11 cellular contexts compared by ENCODE assay signal in genomic region chr1:10494418-10494753, GRCh38. TPM values are rescaled to one million over a fixed set of nuclear protein-coding genes. Genes with fewer than 3 reads are reported as not detected.
DNase-seq lines count a peak whose midpoint lies in the region; ATAC-seq and TF ChIP-seq lines count a peak whose summit lies in the region.
"Had no signal": no experiment of that assay in that cellular context is flagged by ENCODE, and none has a peak within 500 bp of the region (broad histone marks: within the 10 kb centered on the region; RNA-seq: fewer than 3 reads in every experiment).

No MANE protein-coding gene starts in this region.

- H3K9me3 Mint-ChIP-seq in activated naive CD4-positive, alpha-beta T cell treated with anti-CD3 and anti-CD28 coated beads, Interleukin-2, amount 10 ng/mL, durations not matched to agents 7 days and 5 days: no peaks in the 10 kb centered on the region
- no peaks in the 10 kb centered on the region for H3K9me3 Mint-ChIP-seq in stimulated activated naive CD8-positive, alpha-beta T cell treated with anti-CD3 and anti-CD28 coated beads, Interleukin-15, amount 100 ng/mL, for 72 hours

- dilution Hi-C loops in mammary epithelial cell (cut with HindIII; ENCODE audit: low sequenced_read_pairs): loop anchor here (5.0 kb wide), 2 partner anchors 38 to 67 kb away; no protein-coding TSS in a partner anchor

- DNase-seq in activated naive CD4-positive, alpha-beta T cell treated with anti-CD3 and anti-CD28 coated beads, Interleukin-2, amount 10 ng/mL, durations not matched to agents 7 days and 5 days: no peak
- no peak for DNase-seq in activated naive CD4-positive, alpha-beta T cell (lab: John Stamatoyannopoulos, UW)
- DNase-seq in Karpas-422: peak; percentile 47
- no peak for DNase-seq in mammary epithelial cell
- no peak for DNase-seq in stimulated activated naive CD8-positive, alpha-beta T cell treated with anti-CD3 and anti-CD28 coated beads, Interleukin-15, amount 100 ng/mL, for 72 hours
- no peak for DNase-seq in NAMALWA (ENCODE audit: low spot score)
- no peak for DNase-seq in HCEC 1CT
- no peak for DNase-seq in ureter (ENCODE audit: low spot score)

- H3K4me2 ChIP-seq in Karpas-422 (ENCODE audit: low read depth, low read length, poor library complexity, severe bottlenecking) (peak overlapping the region; percentile 58), mammary epithelial cell (ENCODE audit: insufficient read depth, low read depth, low read length) (no peak overlapping the region)

- BruUV-seq in mammary epithelial cell (replicated peaks; lab: Mats Ljungman, UMichigan): no TSS peak

- ATAC-seq in stimulated activated naive CD8-positive, alpha-beta T cell treated with anti-CD3 and anti-CD28 coated beads, Interleukin-15, amount 100 ng/mL, for 72 hours: no peak

- H3K27ac Mint-ChIP-seq in activated naive CD4-positive, alpha-beta T cell treated with anti-CD3 and anti-CD28 coated beads, Interleukin-2, amount 10 ng/mL, durations not matched to agents 7 days and 5 days: no peak overlapping the region
- peak overlapping the region in 1 of 2 donors; percentile 93 for H3K27ac Mint-ChIP-seq in stimulated activated naive CD8-positive, alpha-beta T cell treated with anti-CD3 and anti-CD28 coated beads, Interleukin-15, amount 100 ng/mL, for 72 hours

- H3K79me2 ChIP-seq in Karpas-422 (ENCODE audit: low read length) (peaks cover 90% of the 10 kb centered on the region), mammary epithelial cell (ENCODE audit: insufficient read depth, low read length) (peaks cover 90% of the 10 kb centered on the region)

- no peak for TF ChIP-seq CTCF in mammary epithelial cell (conservative IDR thresholded peaks at IDR 0.05 in 1 of 2, IDR thresholded peaks at IDR 0.05 in 1 of 2; ENCODE audit: extremely low read depth in 1 of 2, insufficient read depth in 1 of 2, low read depth in 1 of 2, low read length in 2 of 2)

- H3K36me3 ChIP-seq in Karpas-422 (ENCODE audit: insufficient read depth, low read length) (no peaks in the 10 kb centered on the region), mammary epithelial cell (ENCODE audit: insufficient read depth, low read length) (no peaks in the 10 kb centered on the region)

- H3K4me1 ChIP-seq in Karpas-422 (ENCODE audit: low read length): peaks cover 18% of the 10 kb centered on the region
- H3K4me1 ChIP-seq in mammary epithelial cell (ENCODE audit: insufficient read depth, low read length): peaks cover 27% of the 10 kb centered on the region

- in situ Hi-C loops in mammary epithelial cell (cut with MboI; ENCODE audit: low sequenced_read_pairs in 2 of 2): loop anchor here (10.0 kb wide), 2 partner anchors 60 to 120 kb away; partner anchors contain the start of gene CENPS (in 1 of the 2)

- H2AFZ ChIP-seq in Karpas-422 (ENCODE audit: low read length): no peak overlapping the region
- H2AFZ ChIP-seq in mammary epithelial cell (ENCODE audit: low read depth, low read length): peak overlapping the region; percentile 20

- CTCF ChIA-PET in activated naive CD4-positive, alpha-beta T cell treated with anti-CD3 and anti-CD28 coated beads, Interleukin-2, amount 10 ng/mL, durations not matched to agents 7 days and 5 days (lab: Charles Lee): interaction anchor here (0.8 to 8.2 kb wide), 28 partner anchors 9 to 544 kb away, joined by 3 to 106 read pairs (median 4); partner anchors contain the start of genes CENPS and PEX14
- CTCF ChIA-PET in mammary epithelial cell (lab: Charles Lee; ENCODE audit: low non-redundant PET): no interaction called here

- no peak overlapping the region for H3K4me3 ChIP-seq in Karpas-422 (ENCODE audit: low read length)
- no peak overlapping the region for H3K4me3 ChIP-seq in mammary epithelial cell (replicated peaks in 1 of 3; ENCODE audit: insufficient read depth in 1 of 3, low read depth in 2 of 3, low read length in 3 of 3)

- H3K9me3 ChIP-seq in Karpas-422 (ENCODE audit: low read length) (no peaks in the 10 kb centered on the region), mammary epithelial cell (replicated peaks; ENCODE audit: insufficient read depth, low read length) (no peaks in the 10 kb centered on the region)

- peak overlapping the region; percentile 70 for H3K4me3 Mint-ChIP-seq in activated naive CD4-positive, alpha-beta T cell treated with anti-CD3 and anti-CD28 coated beads, Interleukin-2, amount 10 ng/mL, durations not matched to agents 7 days and 5 days
- peak overlapping the region; percentile 83 to 86 for H3K4me3 Mint-ChIP-seq in stimulated activated naive CD8-positive, alpha-beta T cell treated with anti-CD3 and anti-CD28 coated beads, Interleukin-15, amount 100 ng/mL, for 72 hours

- no peaks in the 10 kb centered on the region for H3K27me3 Mint-ChIP-seq in activated naive CD4-positive, alpha-beta T cell treated with anti-CD3 and anti-CD28 coated beads, Interleukin-2, amount 10 ng/mL, durations not matched to agents 7 days and 5 days
- no peaks in the 10 kb centered on the region for H3K27me3 Mint-ChIP-seq in stimulated activated naive CD8-positive, alpha-beta T cell treated with anti-CD3 and anti-CD28 coated beads, Interleukin-15, amount 100 ng/mL, for 72 hours

- H3K9ac ChIP-seq in Karpas-422 (ENCODE audit: low read length) (0 out of 2 replicates have a peak overlapping the region, but pooled peaks have one; percentile 16), mammary epithelial cell (ENCODE audit: insufficient read depth, low read length) (no peak overlapping the region)

- H3K27ac ChIP-seq in Karpas-422 (ENCODE audit: low read length): no peak overlapping the region
- H3K27ac ChIP-seq in mammary epithelial cell (ENCODE audit: insufficient read depth, low read depth, low read length): peak overlapping the region; percentile 96

- H3K9me2 ChIP-seq in Karpas-422 (replicated peaks; ENCODE audit: insufficient read depth, low read length): no peaks in the 10 kb centered on the region

- intact Hi-C loops in mammary epithelial cell (cut with micrococcal nuclease): loop anchor here (1.0 kb wide), 3 partner anchors 35 to 117 kb away; partner anchors contain the start of gene CENPS

- 78% methylated on average over 5 of the region's 5 CpGs for WGBS in mammary epithelial cell (ENCODE audit: low coverage, missing lambda C conversion rate)

- no peaks in the 10 kb centered on the region for H3K27me3 ChIP-seq in Karpas-422 (ENCODE audit: low read length)
- H3K27me3 ChIP-seq in mammary epithelial cell (ENCODE audit: insufficient read depth, low read length): no peaks in the 10 kb centered on the region

- peaks cover 14% of the 10 kb centered on the region for H3K36me3 Mint-ChIP-seq in activated naive CD4-positive, alpha-beta T cell treated with anti-CD3 and anti-CD28 coated beads, Interleukin-2, amount 10 ng/mL, durations not matched to agents 7 days and 5 days

- H4K20me1 ChIP-seq in Karpas-422 (ENCODE audit: insufficient read depth, low read depth, low read length) (peaks cover 26% of the 10 kb centered on the region; the same call in 1 of the 2 replicates), mammary epithelial cell (ENCODE audit: insufficient read depth, low read length) (no peaks in the 10 kb centered on the region)

- peaks cover 50% of the 10 kb centered on the region for H3K4me1 Mint-ChIP-seq in activated naive CD4-positive, alpha-beta T cell treated with anti-CD3 and anti-CD28 coated beads, Interleukin-2, amount 10 ng/mL, durations not matched to agents 7 days and 5 days
- H3K4me1 Mint-ChIP-seq in stimulated activated naive CD8-positive, alpha-beta T cell treated with anti-CD3 and anti-CD28 coated beads, Interleukin-15, amount 100 ng/mL, for 72 hours: peaks cover 73% of the 10 kb centered on the region

RNA-seq across cellular contexts. Expression of gene PEX14, which starts 19.6 kb away (rescaled TPM):
- 9.1 and 11.0 TPM in 2 replicates for total RNA-seq in Karpas-422 (2014; rRNA removed; shearing (Covaris generic); ENCODE audit: low replicate concordance)
- 10 to 100 TPM; 21.0 to 28.0 TPM for total RNA-seq in mammary epithelial cell
- 17.0 TPM for polyA plus RNA-seq in mammary epithelial cell
- polyA minus RNA-seq in mammary epithelial cell: 5.2 TPM
- 47.6 TPM for total RNA-seq in ureter

RNA-seq across cellular contexts. Expression of gene DFFA, which starts 22.1 kb away (rescaled TPM):
- 42.9 and 61.9 TPM in 2 replicates for total RNA-seq in Karpas-422 (2014; rRNA removed; shearing (Covaris generic); ENCODE audit: low replicate concordance)
- 10 to 100 TPM; 49.8 to 71.8 TPM for total RNA-seq in mammary epithelial cell
- polyA plus RNA-seq in mammary epithelial cell: 60.8 TPM
- polyA minus RNA-seq in mammary epithelial cell: 42.6 TPM
- 36.1 TPM for total RNA-seq in ureter

RNA-seq across cellular contexts. Expression of gene CORT, which starts 44.6 kb away (rescaled TPM):
- 0.34 and 3.5 TPM in 2 replicates for total RNA-seq in Karpas-422 (2014; rRNA removed; shearing (Covaris generic); ENCODE audit: low replicate concordance)
- total RNA-seq in mammary epithelial cell: under 1 TPM; 0.31 to 0.33 TPM
- 0.08 TPM for polyA plus RNA-seq in mammary epithelial cell
- polyA minus RNA-seq in mammary epithelial cell: not detected
- total RNA-seq in ureter: 0.47 TPM
- total RNA-seq: endothelial cell of umbilical vein, lower leg skin, RPMI7951 had no signal
